In the genomic region with DNA sequence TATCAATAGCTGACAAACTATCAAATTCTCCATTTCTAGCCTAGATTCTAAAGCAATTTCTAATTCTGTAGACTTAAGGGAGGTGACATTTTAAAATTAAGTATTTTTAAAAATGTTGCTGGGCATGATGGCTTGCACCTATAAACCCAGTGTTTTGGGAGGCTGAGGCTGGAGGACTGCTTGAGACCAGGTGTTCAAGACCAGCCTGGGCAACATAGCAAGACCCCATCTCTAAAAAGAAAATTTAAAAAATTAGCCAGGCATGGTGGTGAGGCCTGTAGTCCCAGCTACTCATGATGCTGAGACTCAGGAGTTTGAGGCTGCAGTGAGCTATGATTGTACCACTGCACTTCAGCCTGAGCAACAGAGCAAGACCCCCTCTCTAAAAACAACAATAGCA, we compare ENCODE assay signal across 11 cellular contexts.
"Had no signal": no experiment of that assay in that cellular context is flagged by ENCODE, and none has a peak within 500 bp of the region (broad histone marks: within the 10 kb centered on the region; RNA-seq: fewer than 3 reads in every experiment).

No MANE protein-coding gene starts in this region.

- DNase-seq: GM23248, GOT3, H7, H9, HCEC 1CT, HFFc6 had no signal

- H3K9me3 ChIP-seq: HAP-1 had no signal

- FAIRE-seq: H1, H54 had no signal

- H3K4me1 ChIP-seq: HAP-1 had no signal

- H2AFZ ChIP-seq: GM23248, GM23338 had no signal

- H3K27ac Mint-ChIP-seq: GM23338, H9 had no signal

- H3K4me2 ChIP-seq: GM23338 had no signal

- H3K4me3 Mint-ChIP-seq: GM23338, H9, HFFc6 had no signal

- H3K9me3 Mint-ChIP-seq: GM23338, H9, HFFc6 had no signal

- H3K9ac ChIP-seq: GM23248 had no signal

- ATAC-seq: GM23338, HCT116 had no signal

- H3K27ac ChIP-seq: GM23248 had no signal

- H3K4me3 ChIP-seq: GM23248, GM23338, HAP-1 had no signal
